In the genomic region with DNA sequence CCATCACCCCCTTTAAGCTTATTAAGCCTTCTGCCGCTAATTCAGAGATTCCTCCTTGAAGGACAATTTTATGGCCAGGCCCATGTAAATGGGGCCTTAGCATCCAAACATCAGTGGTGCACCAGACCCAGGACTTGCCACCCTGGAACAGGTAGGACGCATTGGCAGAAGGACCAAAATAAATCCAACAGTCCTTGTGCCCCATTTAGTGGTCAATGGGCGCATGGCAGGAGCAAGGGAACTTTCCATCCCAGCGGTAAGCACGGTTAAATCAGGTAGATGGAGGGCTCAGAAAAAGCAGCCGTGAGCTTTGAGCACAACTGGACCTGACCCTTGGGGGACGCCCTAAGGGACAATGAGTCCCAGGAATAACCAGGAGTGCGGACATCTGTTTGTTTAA, we compare ENCODE assay signal across 28 cellular contexts.
"Had no signal": no experiment of that assay in that cellular context is flagged by ENCODE, and none has a peak within 500 bp of the region (broad histone marks: within the 10 kb centered on the region; RNA-seq: fewer than 3 reads in every experiment).

No MANE protein-coding gene starts in this region.

- H3K27ac Mint-ChIP-seq: immature natural killer cell; naive thymus-derived CD4-positive, alpha-beta T cell; natural killer cell treated with Interleukin-12 subunit alpha and Interleukin-12 subunit beta and Interleukin-15 and Interleukin-18, amount 100 ng/mL, for 72 hours; progenitor cell of endocrine pancreas; stimulated activated memory B cell treated with anti-CD40 and anti-IgM and Interleukin-4, amounts not matched to agents 10 μg/mL and 1 μg/mL and 100 μg/mL, for 72 hours; stimulated activated naive CD8-positive, alpha-beta T cell treated with anti-CD3 and anti-CD28 coated beads, Interleukin-15, amount 100 ng/mL, for 72 hours; type B pancreatic cell had no signal

- H3K9me3 Mint-ChIP-seq: stimulated activated memory B cell treated with anti-CD40 and anti-IgM and Interleukin-4, amounts not matched to agents 10 μg/mL and 1 μg/mL and 100 μg/mL, for 72 hours had no signal

- H3K4me3 ChIP-seq: left lung, lower lobe of right lung, mucosa of descending colon, ovary, right atrium auricular region, right lobe of liver, smooth muscle cell, tibial nerve, uterus had no signal

- H3K4me3 Mint-ChIP-seq: immature natural killer cell; naive thymus-derived CD4-positive, alpha-beta T cell; natural killer cell treated with Interleukin-12 subunit alpha and Interleukin-12 subunit beta and Interleukin-15 and Interleukin-18, amount 100 ng/mL, for 72 hours; stimulated activated memory B cell treated with anti-CD40 and anti-IgM and Interleukin-4, amounts not matched to agents 10 μg/mL and 1 μg/mL and 100 μg/mL, for 72 hours; stimulated activated naive CD8-positive, alpha-beta T cell treated with anti-CD3 and anti-CD28 coated beads, Interleukin-15, amount 100 ng/mL, for 72 hours; type B pancreatic cell had no signal

- H3K36me3 Mint-ChIP-seq: naive thymus-derived CD4-positive, alpha-beta T cell; stimulated activated memory B cell treated with anti-CD40 and anti-IgM and Interleukin-4, amounts not matched to agents 10 μg/mL and 1 μg/mL and 100 μg/mL, for 72 hours; type B pancreatic cell had no signal

- FAIRE-seq: islet of Langerhans, kidney had no signal

- H3K27ac ChIP-seq: left lung, lower lobe of right lung, ovary, right atrium auricular region, right lobe of liver, tibial nerve, uterus had no signal

- H3K27me3 ChIP-seq: left lung, ovary, right atrium auricular region, right lobe of liver, tibial nerve, uterus had no signal

- H3K4me1 ChIP-seq: left lung, lower lobe of right lung, right atrium auricular region, right lobe of liver, tibial nerve, uterus had no signal

- DNase-seq: hippocampal formation; immature natural killer cell; kidney; left colon; left lung; lower lobe of right lung; mammary epithelial cell; midbrain; mucosa of descending colon; naive thymus-derived CD4-positive, alpha-beta T cell; ovary; right lobe of liver; stimulated activated CD4-positive, alpha-beta T cell treated with anti-CD3 and anti-CD28 coated beads, Interleukin-1b, Interleukin-23, amount 100 ng/mL, for 48 hours; stimulated activated CD4-positive, alpha-beta T cell treated with anti-CD3 and anti-CD28 coated beads, Interleukin-2, amount 100 ng/mL, for 48 hours; stimulated activated CD4-positive, alpha-beta T cell treated with anti-CD3 and anti-CD28 coated beads, Interleukin-4, amount 100 ng/mL, for 4 hours; stimulated activated CD8-positive, alpha-beta memory T cell treated with anti-CD3 and anti-CD28 coated beads, Interleukin-4, amount 100 ng/mL, for 48 hours; stimulated activated naive CD4-positive, alpha-beta T cell treated with Interleukin-2 at 50 U/mL for 16 hours; stimulated activated naive CD8-positive, alpha-beta T cell treated with anti-CD3 and anti-CD28 coated beads, Interleukin-15, amount 100 ng/mL, for 72 hours; substantia nigra; uterus had no signal

- H3K4me1 Mint-ChIP-seq: immature natural killer cell; naive thymus-derived CD4-positive, alpha-beta T cell; stimulated activated memory B cell treated with anti-CD40 and anti-IgM and Interleukin-4, amounts not matched to agents 10 μg/mL and 1 μg/mL and 100 μg/mL, for 72 hours; stimulated activated naive CD8-positive, alpha-beta T cell treated with anti-CD3 and anti-CD28 coated beads, Interleukin-15, amount 100 ng/mL, for 72 hours had no signal

- H3K27me3 Mint-ChIP-seq: naive thymus-derived CD4-positive, alpha-beta T cell; natural killer cell treated with Interleukin-12 subunit alpha and Interleukin-12 subunit beta and Interleukin-15 and Interleukin-18, amount 100 ng/mL, for 72 hours; progenitor cell of endocrine pancreas; stimulated activated memory B cell treated with anti-CD40 and anti-IgM and Interleukin-4, amounts not matched to agents 10 μg/mL and 1 μg/mL and 100 μg/mL, for 72 hours; stimulated activated naive CD8-positive, alpha-beta T cell treated with anti-CD3 and anti-CD28 coated beads, Interleukin-15, amount 100 ng/mL, for 72 hours; type B pancreatic cell had no signal

- H3K36me3 ChIP-seq: left lung, lower lobe of right lung, ovary, right atrium auricular region, right lobe of liver, tibial nerve, uterus had no signal

- H3K9me3 ChIP-seq: lower lobe of right lung, mucosa of descending colon, ovary, right atrium auricular region, right lobe of liver, tibial nerve, uterus had no signal

- ATAC-seq: left colon; left lung; lower lobe of right lung; mucosa of descending colon; naive thymus-derived CD4-positive, alpha-beta T cell; natural killer cell treated with Interleukin-12 subunit alpha and Interleukin-12 subunit beta and Interleukin-15 and Interleukin-18, amount 100 ng/mL, for 72 hours; right lobe of liver; stimulated activated memory B cell treated with anti-CD40 and anti-IgM and Interleukin-4, amounts not matched to agents 10 μg/mL and 1 μg/mL and 100 μg/mL, for 72 hours; stimulated activated naive CD8-positive, alpha-beta T cell treated with anti-CD3 and anti-CD28 coated beads, Interleukin-15, amount 100 ng/mL, for 72 hours had no signal

- H3K4me2 ChIP-seq: smooth muscle cell had no signal
